ENCODE assay signal across 10 cellular contexts in genomic region chr20:33757458-33757857, GRCh38. TPM values are rescaled to one million over a fixed set of nuclear protein-coding genes. Genes with fewer than 3 reads are reported as not detected.
"Had no signal": no experiment of that assay in that cellular context is flagged by ENCODE, and none has a peak within 500 bp of the region (broad histone marks: within the 10 kb centered on the region; RNA-seq: fewer than 3 reads in every experiment).

No MANE protein-coding gene starts in this region.

- H2AFZ ChIP-seq: GM23338 had no signal

- H3K27ac Mint-ChIP-seq: GM23338, HFFc6 had no signal

- H3K27ac ChIP-seq: HL-60 had no signal

- FAIRE-seq: H1, H54, HepG2 had no signal

- H3K4me3 ChIP-seq: GM23338 had no signal

- ATAC-seq: GM23338, HepG2 had no signal

- DNase-seq: H9, HCEC 1CT, HFFc6, KG1 had no signal

- H3K4me3 Mint-ChIP-seq: GM23338, H9, HFFc6 had no signal

- H3K27me3 Mint-ChIP-seq: IgD-negative memory B cell had no signal

- H3K4me2 ChIP-seq: GM23338 had no signal

- H3K9me3 Mint-ChIP-seq: GM23338 had no signal

RNA-seq across cellular contexts. Expression of gene PXMP4, which starts 37.3 kb away (rescaled TPM):
- total RNA-seq: HepG2 had no signal
- polyA plus RNA-seq: HepG2 had no signal
